In genomic region chr17:40124279-40125141, GRCh38 we compare ENCODE assay signal across 1 cellular context.
A peak's percentile ranks its signal among the peaks of the same experiment; 100 is the strongest.
TF ChIP-seq lines count a peak whose summit lies in the region.

No MANE protein-coding gene starts in this region.

TF ChIP-seq in endothelial cell of umbilical vein, 7 proteins besides CTCF, POLR2A, EP300 and RAD21:
- TF ChIP-seq MYC (IDR thresholded peaks at IDR 0.05; ENCODE audit: low read depth, low read length) (no peak), FOS (IDR thresholded peaks at IDR 0.05; ENCODE audit: borderline replicate concordance, insufficient read depth, low read length) (no peak), POLR2AphosphoS5 (IDR thresholded peaks at IDR 0.05; ENCODE audit: insufficient read depth, low read depth, low read length) (peak; percentile 3)
